In the genomic region with DNA sequence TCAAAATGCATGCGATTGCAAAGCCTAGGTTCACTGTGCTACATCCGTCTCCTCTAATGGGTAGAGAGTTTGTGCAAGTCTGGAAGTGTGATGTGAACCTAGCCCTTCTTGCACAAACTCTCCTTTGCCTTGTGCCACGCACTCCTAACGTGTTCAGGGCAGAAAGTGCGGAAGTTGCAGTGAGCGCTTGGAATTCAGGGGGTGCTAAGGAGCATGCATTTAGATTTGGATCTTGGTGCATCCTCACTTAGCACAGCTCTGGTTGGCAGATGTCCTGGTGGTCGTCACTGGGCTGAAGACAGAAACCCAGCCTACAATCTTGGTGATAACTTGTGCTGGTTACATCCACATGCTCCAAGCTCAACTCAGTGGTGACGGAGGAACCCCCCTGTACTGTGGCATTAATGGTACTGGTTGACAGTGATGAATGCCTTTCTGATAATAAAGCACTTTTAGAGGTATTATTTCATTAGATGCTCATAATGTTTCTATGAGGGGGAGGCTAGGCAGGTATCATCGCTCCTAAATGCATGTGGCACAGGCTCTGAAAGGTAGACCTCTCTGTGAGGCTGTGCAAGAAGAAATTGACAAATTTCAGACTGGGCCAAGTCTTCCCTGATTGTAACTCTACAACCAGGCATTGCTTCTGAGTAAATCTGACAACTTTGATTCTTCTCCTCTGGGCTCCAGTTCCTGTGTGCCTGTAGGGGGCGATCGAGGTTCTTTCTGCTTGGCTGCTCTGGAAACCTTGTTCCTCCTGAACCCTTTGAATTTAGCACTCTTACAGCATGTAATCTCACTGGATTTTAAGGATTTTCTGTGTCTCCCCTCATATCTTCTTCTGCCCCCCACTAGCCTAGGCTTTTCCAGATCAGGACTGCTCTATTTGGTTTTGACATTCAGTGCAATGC, we compare ENCODE assay signal across 8 cellular contexts. TPM values are rescaled to one million over a fixed set of nuclear protein-coding genes. Genes with fewer than 3 reads are reported as not detected.
DNase-seq lines count a peak whose midpoint lies in the region; ATAC-seq and TF ChIP-seq lines count a peak whose summit lies in the region.

No MANE protein-coding gene starts in this region.

- in situ Hi-C loops in GM23248 (cut with MboI): no loop called here

- H3K9me2 ChIP-seq in GM23248 (ENCODE audit: insufficient read depth) (no peaks in the 10 kb centered on the region), PC-3 (replicated peaks; ENCODE audit: low read length) (no peaks in the 10 kb centered on the region)

- H3K79me2 ChIP-seq in GM23248 (ENCODE audit: insufficient read depth) (peaks cover 98% of the 10 kb centered on the region), PC-3 (ENCODE audit: low read length) (peaks cover 69% of the 10 kb centered on the region)

- ATAC-seq in PC-3 (peak; percentile 47), GM18520 (IDR thresholded peaks at IDR 0.05; ENCODE audit: unreplicated experiment) (no peak)

- POLR2A ChIA-PET in PC-3 (lab: Charles Lee; ENCODE audit: unreplicated experiment): no interaction called here

- H3K4me1 ChIP-seq in BE2C (peaks cover 6% of the 10 kb centered on the region), GM23248 (ENCODE audit: insufficient read depth) (peaks cover 42% of the 10 kb centered on the region), PC-3 (ENCODE audit: insufficient read depth, low read length) (peaks cover 29% of the 10 kb centered on the region), vagina (peaks cover 77% of the 10 kb centered on the region)

- H3K4me3 ChIP-seq in BE2C (ENCODE audit: low read depth, low read length) (no peak overlapping the region), GM23248 (no peak overlapping the region), PC-3 (ENCODE audit: low read length) (no peak overlapping the region), vagina (no peak overlapping the region)

- peak; percentile 74 for DNase-seq in BE2C
- DNase-seq in GM23248: peak; percentile 72
- peak; percentile 69 for DNase-seq in PC-3
- DNase-seq in activated effector memory CD4-positive, alpha-beta T cell treated with anti-CD3 and anti-CD28 coated beads, Interleukin-2, amount 50 U/mL, for 16 hours: peak; percentile 82
- DNase-seq in hepatic stellate cell (ENCODE audit: low spot score): peak; percentile 77
- peak; percentile 46 to 55 for DNase-seq in stimulated activated CD4-positive, alpha-beta T cell treated with anti-CD3 and anti-CD28 coated beads, Interleukin-4, amount 100 ng/mL, for 4 hours
- DNase-seq in vagina (ENCODE audit: extremely low spot score in 2 of 2): no peak

- peak overlapping the region; percentile 94 for H3K27ac ChIP-seq in GM23248
- H3K27ac ChIP-seq in PC-3 (ENCODE audit: low read length): no peak overlapping the region; the same call in 1 of the 2 replicates
- H3K27ac ChIP-seq in vagina: no peak overlapping the region

- TF ChIP-seq CTCF in BE2C (IDR thresholded peaks at IDR 0.05; ENCODE audit: low read depth, low read length) (peak; percentile 82), PC-3 (conservative IDR thresholded peaks at IDR 0.05; ENCODE audit: low read depth, low read length) (peak; percentile 89), vagina (IDR thresholded peaks at IDR 0.05) (no peak)

- intact Hi-C loops in PC-3 (cut with micrococcal nuclease): loop anchor here (5.0 kb wide), 1 partner anchor 352 kb away; no protein-coding TSS in a partner anchor
- intact Hi-C loops in vagina (cut with DNase I): no loop called here

- no peak overlapping the region for H2AFZ ChIP-seq in GM23248
- no peak overlapping the region for H2AFZ ChIP-seq in PC-3 (ENCODE audit: low read length)

- H3K9ac ChIP-seq in GM23248 (no peak overlapping the region), PC-3 (ENCODE audit: low read length) (no peak overlapping the region; the same call in 1 of the 2 replicates)

- H3K4me2 ChIP-seq in GM23248 (ENCODE audit: unreplicated experiment): no peak overlapping the region
- H3K4me2 ChIP-seq in PC-3 (ENCODE audit: low read length): no peak overlapping the region

- H3K36me3 ChIP-seq in BE2C: peaks cover 6% of the 10 kb centered on the region
- H3K36me3 ChIP-seq in GM23248 (ENCODE audit: low read depth): peaks cover 8% of the 10 kb centered on the region; the same call in 1 of the 2 replicates
- peaks cover 11% of the 10 kb centered on the region; the same call in 1 of the 2 replicates for H3K36me3 ChIP-seq in PC-3 (ENCODE audit: low read depth, low read length)
- peaks cover 0 to 14% of the 10 kb centered on the region in 2 donors for H3K36me3 ChIP-seq in vagina

- H3K27me3 ChIP-seq in BE2C (no peaks in the 10 kb centered on the region), GM23248 (replicated peaks; ENCODE audit: insufficient read depth) (no peaks in the 10 kb centered on the region), PC-3 (ENCODE audit: low read length) (no peaks in the 10 kb centered on the region), vagina (no peaks in the 10 kb centered on the region)

- H4K20me1 ChIP-seq in GM23248 (ENCODE audit: insufficient read depth) (peaks cover 26% of the 10 kb centered on the region), PC-3 (ENCODE audit: low read length) (peaks cover 20% of the 10 kb centered on the region)

- CTCF ChIA-PET in PC-3 (lab: Charles Lee): interaction anchor here (0.6 to 1.7 kb wide), 4 partner anchors 10 to 296 kb away, joined by 3 to 10 read pairs (median 6); no protein-coding TSS in a partner anchor

- BruUV-seq in PC-3 (replicated peaks; lab: Mats Ljungman, UMichigan): no TSS peak

- 76% methylated on average over 11 of the region's 11 CpGs for WGBS in GM23248 (ENCODE audit: low coverage in 1 of 2, low lambda C conversion rate in 2 of 2, missing lambda C conversion rate in 2 of 2), 2 experiments

- TF ChIP-seq POLR2A in vagina (IDR thresholded peaks at IDR 0.05): no peak

- no peaks in the 10 kb centered on the region; the same call in 1 of the 2 replicates for H3K9me3 ChIP-seq in BE2C
- no peaks in the 10 kb centered on the region for H3K9me3 ChIP-seq in GM23248 (ENCODE audit: low read depth)
- no peaks in the 10 kb centered on the region for H3K9me3 ChIP-seq in PC-3 (ENCODE audit: low read length)
- no peaks in the 10 kb centered on the region for H3K9me3 ChIP-seq in vagina

- H3F3A ChIP-seq in GM23248 (ENCODE audit: insufficient read depth) (peaks cover 28% of the 10 kb centered on the region), PC-3 (ENCODE audit: low read length, unreplicated experiment) (no peaks in the 10 kb centered on the region)

RNA-seq across cellular contexts. Expression of a gene that starts 40.6 kb away (rescaled TPM):
- 37.2 TPM for polyA plus RNA-seq in BE2C (2012; ENCODE audit: insufficient read depth, insufficient read length, low read depth)
- 50.6 and 63.3 TPM in 2 replicates for total RNA-seq in GM23248 (2014; rRNA removed; shearing (Covaris generic))
- 7.5 and 8.8 TPM in 2 replicates for polyA plus RNA-seq in GM23248 (2016; fragmentation: Nextera tagmentation; extraction: Ambion mirVana)
- 98.5 and 133 TPM in 2 replicates for total RNA-seq in PC-3 (2014; rRNA removed)
- 51.1 TPM for total RNA-seq in vagina

RNA-seq across cellular contexts. Expression of a gene that starts 45.3 kb away (rescaled TPM):
- not detected for polyA plus RNA-seq in BE2C (2012; ENCODE audit: insufficient read depth, insufficient read length, low read depth)
- total RNA-seq in GM23248 (2014; rRNA removed; shearing (Covaris generic)): not detected in 2 replicates
- polyA plus RNA-seq in GM23248 (2016; fragmentation: Nextera tagmentation; extraction: Ambion mirVana): not detected in 2 replicates
- total RNA-seq in PC-3 (2014; rRNA removed): not detected in 2 replicates
- total RNA-seq in vagina: not detected

RNA-seq across cellular contexts. Expression of a gene that starts 47.0 kb away (rescaled TPM):
- not detected for polyA plus RNA-seq in BE2C (2012; ENCODE audit: insufficient read depth, insufficient read length, low read depth)
- not detected in 2 replicates for total RNA-seq in GM23248 (2014; rRNA removed; shearing (Covaris generic))
- polyA plus RNA-seq in GM23248 (2016; fragmentation: Nextera tagmentation; extraction: Ambion mirVana): not detected in 2 replicates
- total RNA-seq in PC-3 (2014; rRNA removed) (not detected in 2 replicates), vagina (2.7 TPM)

Comparison
In these comparisons a context has a peak if more than half of its experiments do, and no peak if none do; other contexts are left out.
1. DNase-seq: peak in BE2C (single experiment), GM23248 (single experiment), PC-3 (single experiment), activated effector memory CD4-positive, alpha-beta T cell treated with anti-CD3 and anti-CD28 coated beads, Interleukin-2, amount 50 U/mL, for 16 hours (single experiment), hepatic stellate cell (single experiment) and stimulated activated CD4-positive, alpha-beta T cell treated with anti-CD3 and anti-CD28 coated beads, Interleukin-4, amount 100 ng/mL, for 4 hours (2 of 2); none in vagina (0 of 2).
2. CTCF ChIP-seq: peak in BE2C (single experiment) and PC-3 (single experiment); none in vagina (0 of 3).